ENCODE assay signal across 8 cellular contexts in the genomic region with DNA sequence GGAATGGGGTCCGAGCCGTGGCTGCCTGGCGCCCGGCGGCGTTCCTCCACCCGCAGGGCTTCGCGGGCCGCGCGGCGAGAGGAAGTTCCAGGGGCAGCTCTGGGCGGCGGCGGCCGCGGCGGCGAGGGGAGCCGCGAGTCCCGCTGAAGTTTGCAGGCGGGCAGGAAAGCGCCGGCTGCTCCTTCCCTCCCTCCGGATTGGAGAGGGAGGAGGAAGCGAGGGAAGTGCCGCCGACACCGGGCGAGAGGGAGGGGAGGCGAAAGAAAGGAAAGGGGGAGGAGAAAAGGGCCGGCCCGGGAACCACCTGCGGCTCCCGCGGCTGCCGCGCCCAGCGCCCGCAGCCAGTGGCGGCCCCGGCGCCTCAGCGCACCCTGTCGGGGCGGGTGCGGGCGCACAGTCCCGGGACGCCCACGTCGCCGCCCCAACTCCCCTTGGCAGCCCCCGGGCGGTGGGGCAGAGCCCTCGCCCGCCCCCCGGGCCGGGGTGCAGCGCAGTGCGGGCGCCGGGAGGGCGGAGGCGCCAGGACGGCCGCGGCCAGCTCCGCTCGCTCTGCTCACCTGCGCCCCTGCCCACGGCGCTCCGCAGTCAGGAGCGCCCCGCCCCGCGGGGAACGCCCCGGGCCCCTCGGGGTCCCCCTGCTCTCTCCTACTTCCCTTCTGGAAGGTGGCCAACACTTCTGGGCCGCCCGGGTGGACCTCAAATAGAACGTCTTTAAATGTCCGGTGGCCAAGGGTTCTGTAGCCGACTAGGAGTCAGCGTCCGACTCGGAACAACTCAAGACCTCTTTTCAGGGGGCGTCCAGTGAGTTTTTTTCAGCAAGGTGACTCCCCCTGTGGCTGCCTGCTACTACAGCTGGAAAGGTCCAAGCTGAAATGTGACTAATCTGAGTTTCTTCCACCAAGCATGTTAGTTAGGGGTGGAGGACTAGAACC.
DNase-seq lines count a peak whose midpoint lies in the region; ATAC-seq and TF ChIP-seq lines count a peak whose summit lies in the region.

No MANE protein-coding gene starts in this region.

- peak; percentile 59 for ATAC-seq in HG02642 (IDR thresholded peaks at IDR 0.05; ENCODE audit: poor library complexity, unreplicated experiment)

- DNase-seq in NCI-H1048 (lab: John Stamatoyannopoulos, UW) (peak; percentile 18), T1000 (lab: John Stamatoyannopoulos, UW) (peak; percentile 51), choroid plexus epithelial cell (ENCODE audit: low read depth) (peak; percentile 74), kidney glomerular epithelial cell (lab: John Stamatoyannopoulos, UW) (peak; percentile 31)
- DNase-seq in stimulated activated CD4-positive, alpha-beta T cell treated with anti-CD3 and anti-CD28 coated beads, Interleukin-15, amount 100 ng/mL, for 24 hours: peak; percentile 51

- H3K27ac ChIP-seq in 22Rv1: peak overlapping the region; percentile 85

- TF ChIP-seq CTCF in 22Rv1 (IDR thresholded peaks at IDR 0.05) (no peak; the same call in 1 of the 2 replicates), GM12874 (IDR thresholded peaks at IDR 0.05; ENCODE audit: insufficient read depth, low read depth, low read length) (0 out of 2 replicates have a peak, but pooled peaks have one; percentile 2), choroid plexus epithelial cell (conservative IDR thresholded peaks at IDR 0.05; ENCODE audit: low read depth, low read length) (peak; percentile 30)

- peak overlapping the region; percentile 84 for H3K4me3 ChIP-seq in choroid plexus epithelial cell (ENCODE audit: low read depth, low read length)

Comparison
In these comparisons a context has a peak if more than half of its experiments do, and no peak if none do; other contexts are left out.
1. Peak in every context shown above with its lines: DNase-seq, ATAC-seq, H3K4me3 ChIP-seq and H3K27ac ChIP-seq.
2. DNase-seq: peak in every context shown above with its lines; median percentile 74 in choroid plexus epithelial cell; 51 in T1000; 51 in stimulated activated CD4-positive, alpha-beta T cell treated with anti-CD3 and anti-CD28 coated beads, Interleukin-15, amount 100 ng/mL, for 24 hours; 31 in kidney glomerular epithelial cell; 18 in NCI-H1048.